In the genomic region with DNA sequence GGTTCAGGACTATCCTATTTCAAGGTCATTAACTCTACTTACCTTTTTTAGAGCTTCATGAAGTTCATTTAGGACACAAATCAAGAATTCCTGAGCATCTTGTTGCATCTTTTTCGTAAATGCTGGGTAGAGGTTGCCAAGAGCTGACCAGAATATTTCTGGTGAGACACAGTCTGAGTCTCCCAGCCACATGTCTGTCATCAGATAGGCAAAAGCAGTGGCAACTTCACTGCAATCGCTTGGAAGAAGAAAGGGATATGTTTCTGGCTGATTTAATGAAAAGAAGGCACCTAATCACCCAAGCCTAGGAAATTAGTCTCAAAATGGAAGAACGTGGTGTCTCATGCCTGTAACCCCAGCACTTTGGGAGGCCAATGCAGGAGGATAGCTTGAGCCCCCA, we compare ENCODE assay signal across 22 cellular contexts. TPM values are rescaled to one million over a fixed set of nuclear protein-coding genes. Genes with fewer than 3 reads are reported as not detected.
"Had no signal": no experiment of that assay in that cellular context is flagged by ENCODE, and none has a peak within 500 bp of the region (broad histone marks: within the 10 kb centered on the region; RNA-seq: fewer than 3 reads in every experiment).

No MANE protein-coding gene starts in this region.

- H3K4me1 ChIP-seq: foreskin keratinocyte, lower lobe of right lung, sigmoid colon, spleen had no signal

- H3K27me3 ChIP-seq: brain microvascular endothelial cell, foreskin keratinocyte, sigmoid colon, thyroid gland had no signal

- ATAC-seq: activated CD8-positive, alpha-beta memory T cell treated with anti-CD3 and anti-CD28 coated beads, Interleukin-2, amount 10 ng/mL, durations not matched to agents 7 days and 5 days; foreskin keratinocyte; left colon; lower lobe of right lung; natural killer cell treated with Interleukin-12 subunit alpha and Interleukin-12 subunit beta and Interleukin-15 and Interleukin-18, amount 100 ng/mL, for 72 hours; stimulated activated naive B cell treated with anti-CD40 and anti-IgM and Interleukin-4, amounts not matched to agents 10 μg/mL and 1 μg/mL and 100 μg/mL, for 72 hours had no signal

- DNase-seq: activated CD4-positive, alpha-beta memory T cell treated with anti-CD3 and anti-CD28 coated beads for 36 hours; activated CD4-positive, alpha-beta T cell treated with anti-CD3 and anti-CD28 coated beads for 4 hours; activated CD8-positive, alpha-beta memory T cell treated with anti-CD3 and anti-CD28 coated beads, Interleukin-2, amount 10 ng/mL, durations not matched to agents 7 days and 5 days; activated naive CD4-positive, alpha-beta T cell treated with Interleukin-2 at 50 U/mL for 16 hours; activated naive CD8-positive, alpha-beta T cell treated with anti-CD3 and anti-CD28 coated beads, Interleukin-2, amount 10 ng/mL, durations not matched to agents 7 days and 5 days; brain microvascular endothelial cell; central memory CD4-positive, alpha-beta T cell; glutamatergic neuron; hippocampal formation; islet precursor cell; left colon; lower lobe of right lung; posterior cingulate gyrus; sigmoid colon; spleen; stimulated activated naive B cell treated with anti-CD40 and anti-IgM and Interleukin-4, amounts not matched to agents 10 μg/mL and 1 μg/mL and 100 μg/mL, for 72 hours; thyroid gland had no signal

- H3K9me3 ChIP-seq: lower lobe of right lung, sigmoid colon, spleen, thyroid gland had no signal

- H3K4me1 Mint-ChIP-seq: activated naive CD8-positive, alpha-beta T cell treated with anti-CD3 and anti-CD28 coated beads, Interleukin-2, amount 10 ng/mL, durations not matched to agents 7 days and 5 days had no signal

- H3K36me3 Mint-ChIP-seq: activated CD4-positive, alpha-beta memory T cell treated with anti-CD3 and anti-CD28 coated beads for 36 hours; activated CD8-positive, alpha-beta memory T cell treated with anti-CD3 and anti-CD28 coated beads, Interleukin-2, amount 10 ng/mL, durations not matched to agents 7 days and 5 days; activated naive CD8-positive, alpha-beta T cell treated with anti-CD3 and anti-CD28 coated beads, Interleukin-2, amount 10 ng/mL, durations not matched to agents 7 days and 5 days; natural killer cell treated with Interleukin-12 subunit alpha and Interleukin-12 subunit beta and Interleukin-15 and Interleukin-18, amount 100 ng/mL, for 72 hours; stimulated activated naive B cell treated with anti-CD40 and anti-IgM and Interleukin-4, amounts not matched to agents 10 μg/mL and 1 μg/mL and 100 μg/mL, for 72 hours; WTC11 had no signal

- H3K27ac ChIP-seq: brain microvascular endothelial cell, coronary artery, foreskin keratinocyte, lower lobe of right lung, sigmoid colon, spleen, thyroid gland had no signal

- H3K4me3 ChIP-seq: coronary artery, lower lobe of right lung, sigmoid colon, spleen, thyroid gland had no signal

- H3K27me3 Mint-ChIP-seq: stimulated activated naive B cell treated with anti-CD40 and anti-IgM and Interleukin-4, amounts not matched to agents 10 μg/mL and 1 μg/mL and 100 μg/mL, for 72 hours had no signal

- H3K36me3 ChIP-seq: brain microvascular endothelial cell, lower lobe of right lung, sigmoid colon, spleen, thyroid gland had no signal

- H3K9me3 Mint-ChIP-seq: activated CD4-positive, alpha-beta memory T cell treated with anti-CD3 and anti-CD28 coated beads for 36 hours; activated naive CD8-positive, alpha-beta T cell treated with anti-CD3 and anti-CD28 coated beads, Interleukin-2, amount 10 ng/mL, durations not matched to agents 7 days and 5 days; activated T-helper 2 cell treated with anti-CD3 and anti-CD28 coated beads, Interferon-gamma antibody, Interleukin-2, Interleukin-4, amounts not matched to agents 10 μg/mL and 5 μg/mL and 100 μg/mL, durations not matched to agents 14 hours and 24 hours and 36 hours; natural killer cell treated with Interleukin-12 subunit alpha and Interleukin-12 subunit beta and Interleukin-15 and Interleukin-18, amount 100 ng/mL, for 72 hours; stimulated activated naive B cell treated with anti-CD40 and anti-IgM and Interleukin-4, amounts not matched to agents 10 μg/mL and 1 μg/mL and 100 μg/mL, for 72 hours; WTC11 had no signal

- H3K27ac Mint-ChIP-seq: activated CD4-positive, alpha-beta memory T cell treated with anti-CD3 and anti-CD28 coated beads for 36 hours; activated CD8-positive, alpha-beta memory T cell treated with anti-CD3 and anti-CD28 coated beads, Interleukin-2, amount 10 ng/mL, durations not matched to agents 7 days and 5 days; activated naive CD8-positive, alpha-beta T cell treated with anti-CD3 and anti-CD28 coated beads, Interleukin-2, amount 10 ng/mL, durations not matched to agents 7 days and 5 days; activated T-helper 2 cell treated with anti-CD3 and anti-CD28 coated beads, Interferon-gamma antibody, Interleukin-2, Interleukin-4, amounts not matched to agents 10 μg/mL and 5 μg/mL and 100 μg/mL, durations not matched to agents 14 hours and 24 hours and 36 hours; natural killer cell treated with Interleukin-12 subunit alpha and Interleukin-12 subunit beta and Interleukin-15 and Interleukin-18, amount 100 ng/mL, for 72 hours; stimulated activated naive B cell treated with anti-CD40 and anti-IgM and Interleukin-4, amounts not matched to agents 10 μg/mL and 1 μg/mL and 100 μg/mL, for 72 hours; WTC11 had no signal

- H3K4me3 Mint-ChIP-seq: activated CD4-positive, alpha-beta memory T cell treated with anti-CD3 and anti-CD28 coated beads for 36 hours; activated CD8-positive, alpha-beta memory T cell treated with anti-CD3 and anti-CD28 coated beads, Interleukin-2, amount 10 ng/mL, durations not matched to agents 7 days and 5 days; activated naive CD8-positive, alpha-beta T cell treated with anti-CD3 and anti-CD28 coated beads, Interleukin-2, amount 10 ng/mL, durations not matched to agents 7 days and 5 days; natural killer cell treated with Interleukin-12 subunit alpha and Interleukin-12 subunit beta and Interleukin-15 and Interleukin-18, amount 100 ng/mL, for 72 hours; stimulated activated naive B cell treated with anti-CD40 and anti-IgM and Interleukin-4, amounts not matched to agents 10 μg/mL and 1 μg/mL and 100 μg/mL, for 72 hours; WTC11 had no signal

RNA-seq across cellular contexts. Expression of gene USP50, which starts 2.9 kb away (rescaled TPM):
- total RNA-seq: activated CD4-positive, alpha-beta memory T cell treated with anti-CD3 and anti-CD28 coated beads for 36 hours; activated CD8-positive, alpha-beta memory T cell treated with anti-CD3 and anti-CD28 coated beads, Interleukin-2, amount 10 ng/mL, durations not matched to agents 7 days and 5 days; activated T-helper 2 cell treated with anti-CD3 and anti-CD28 coated beads, Interferon-gamma antibody, Interleukin-2, Interleukin-4, amounts not matched to agents 10 μg/mL and 5 μg/mL and 100 μg/mL, durations not matched to agents 14 hours and 24 hours and 36 hours; foreskin keratinocyte; left colon; lower lobe of right lung; natural killer cell treated with Interleukin-12 subunit alpha and Interleukin-12 subunit beta and Interleukin-15 and Interleukin-18, amount 100 ng/mL, for 72 hours; sigmoid colon; WTC11 had no signal
